In the genomic region with DNA sequence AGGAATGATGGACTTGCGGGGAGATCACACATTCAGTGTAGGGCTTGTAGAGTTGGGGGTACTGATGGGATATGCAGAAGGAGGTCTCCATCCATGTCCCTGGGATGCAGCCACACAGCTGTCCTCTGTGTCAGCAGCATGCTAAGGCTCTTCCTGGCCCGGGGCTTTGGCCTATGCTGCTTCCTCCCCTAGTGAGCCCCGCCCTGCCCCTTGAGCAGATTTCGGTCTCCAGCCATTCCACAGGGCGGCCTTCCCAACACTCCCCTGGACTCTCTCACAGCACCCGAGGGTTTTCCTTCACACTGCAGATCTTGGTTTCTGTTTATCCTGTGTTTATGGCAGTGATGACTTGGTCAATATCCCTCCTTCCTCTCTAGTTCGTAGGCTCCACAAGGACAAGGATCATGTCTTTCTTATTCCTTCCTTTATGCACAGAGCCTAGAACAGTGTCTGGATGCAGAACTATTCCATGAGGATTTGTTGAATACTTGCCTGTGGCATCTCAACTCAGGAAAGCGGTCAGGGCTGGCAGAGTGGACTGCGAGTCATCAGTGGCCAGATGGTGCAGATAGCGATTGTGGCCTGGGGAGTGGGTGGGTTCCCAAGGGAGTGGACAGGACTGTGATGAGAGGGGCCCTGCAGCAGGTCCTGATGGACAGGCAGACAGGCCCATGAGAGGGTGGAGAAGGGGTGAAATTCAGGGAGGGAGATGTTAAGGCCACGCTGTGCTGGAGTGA, we compare ENCODE assay signal across 9 cellular contexts.
DNase-seq lines count a peak whose midpoint lies in the region; ATAC-seq lines count a peak whose summit lies in the region.
"Had no signal": no experiment of that assay in that cellular context is flagged by ENCODE, and none has a peak within 500 bp of the region (broad histone marks: within the 10 kb centered on the region; RNA-seq: fewer than 3 reads in every experiment).

No MANE protein-coding gene starts in this region.

- peaks cover 52% of the 10 kb centered on the region for H3K4me1 Mint-ChIP-seq in T-helper 1 cell treated with Interleukin-12 subunit alpha and Interleukin-12 subunit beta and Interleukin-4 antibody, amounts not matched to agents 30 μg/mL and 1 μg/mL, for 36 hours (ENCODE audit: low read depth)
- H3K4me1 Mint-ChIP-seq in activated CD4-positive, alpha-beta memory T cell treated with anti-CD3 and anti-CD28 coated beads, Interleukin-2, amount 10 ng/mL, durations not matched to agents 7 days and 5 days: peaks cover 65% of the 10 kb centered on the region

- ATAC-seq in HG02885 (IDR thresholded peaks at IDR 0.05; ENCODE audit: poor library complexity, unreplicated experiment): no peak

- H3K27me3 Mint-ChIP-seq in T-helper 1 cell treated with Interleukin-12 subunit alpha and Interleukin-12 subunit beta and Interleukin-4 antibody, amounts not matched to agents 30 μg/mL and 1 μg/mL, for 36 hours (ENCODE audit: low read depth): no peaks in the 10 kb centered on the region
- H3K27me3 Mint-ChIP-seq in activated CD4-positive, alpha-beta memory T cell treated with anti-CD3 and anti-CD28 coated beads, Interleukin-2, amount 10 ng/mL, durations not matched to agents 7 days and 5 days: no peaks in the 10 kb centered on the region

- H3K4me3 Mint-ChIP-seq in T-helper 1 cell treated with Interleukin-12 subunit alpha and Interleukin-12 subunit beta and Interleukin-4 antibody, amounts not matched to agents 30 μg/mL and 1 μg/mL, for 36 hours: peak overlapping the region; percentile 33
- H3K4me3 Mint-ChIP-seq in activated CD4-positive, alpha-beta memory T cell treated with anti-CD3 and anti-CD28 coated beads, Interleukin-2, amount 10 ng/mL, durations not matched to agents 7 days and 5 days: no peak overlapping the region

- DNase-seq in T-helper 1 cell: no peak
- no peak for DNase-seq in activated CD4-positive, alpha-beta memory T cell treated with anti-CD3 and anti-CD28 coated beads, Interleukin-2, amount 10 ng/mL, durations not matched to agents 7 days and 5 days
- peak; percentile 85 for DNase-seq in glomerular visceral epithelial cell (ENCODE audit: extremely low spot score)
- DNase-seq in substantia nigra (lab: John Stamatoyannopoulos, UW): no peak
- no peak for DNase-seq in NCI-H2196 treated with DMSO at 0.1 percent for 48 hours (lab: John Stamatoyannopoulos, UW; ENCODE audit: unreplicated experiment)
- DNase-seq in DMS153 (lab: John Stamatoyannopoulos, UW): no peak
- DNase-seq: effector CD4-positive, alpha-beta T cell had no signal

- no peaks in the 10 kb centered on the region for H3K36me3 Mint-ChIP-seq in T-helper 1 cell treated with Interleukin-12 subunit alpha and Interleukin-12 subunit beta and Interleukin-4 antibody, amounts not matched to agents 30 μg/mL and 1 μg/mL, for 36 hours (ENCODE audit: low read depth)
- H3K36me3 Mint-ChIP-seq in activated CD4-positive, alpha-beta memory T cell treated with anti-CD3 and anti-CD28 coated beads, Interleukin-2, amount 10 ng/mL, durations not matched to agents 7 days and 5 days (ENCODE audit: low read depth): peaks cover under 1% of the 10 kb centered on the region

- CTCF ChIA-PET in activated CD4-positive, alpha-beta memory T cell treated with anti-CD3 and anti-CD28 coated beads, Interleukin-2, amount 10 ng/mL, durations not matched to agents 7 days and 5 days (lab: Charles Lee): interaction anchor here (0.9 to 4.7 kb wide), 15 partner anchors 8 to 303 kb away, joined by 4 to 33 read pairs (median 16); a partner anchor contains a TSS

- H3K9me3 Mint-ChIP-seq in T-helper 1 cell treated with Interleukin-12 subunit alpha and Interleukin-12 subunit beta and Interleukin-4 antibody, amounts not matched to agents 30 μg/mL and 1 μg/mL, for 36 hours: no peaks in the 10 kb centered on the region
- no peaks in the 10 kb centered on the region for H3K9me3 Mint-ChIP-seq in activated CD4-positive, alpha-beta memory T cell treated with anti-CD3 and anti-CD28 coated beads, Interleukin-2, amount 10 ng/mL, durations not matched to agents 7 days and 5 days

- H3K27ac Mint-ChIP-seq in T-helper 1 cell treated with Interleukin-12 subunit alpha and Interleukin-12 subunit beta and Interleukin-4 antibody, amounts not matched to agents 30 μg/mL and 1 μg/mL, for 36 hours: peak overlapping the region; percentile 82
- H3K27ac Mint-ChIP-seq in activated CD4-positive, alpha-beta memory T cell treated with anti-CD3 and anti-CD28 coated beads, Interleukin-2, amount 10 ng/mL, durations not matched to agents 7 days and 5 days: peak overlapping the region; percentile 98

- peak overlapping the region; percentile 94 for H3K27ac ChIP-seq in substantia nigra (ENCODE audit: low read depth, low read length, poor library complexity, severe bottlenecking)

- POLR2A ChIA-PET in activated CD4-positive, alpha-beta memory T cell treated with anti-CD3 and anti-CD28 coated beads, Interleukin-2, amount 10 ng/mL, durations not matched to agents 7 days and 5 days (lab: Charles Lee): interaction anchor here (1.7 to 5.3 kb wide), 8 partner anchors 9 to 357 kb away, joined by 8 to 59 read pairs (median 17); a partner anchor contains a TSS
